ENCODE assay signal across 8 cellular contexts in genomic region chr10:42551582-42552187, GRCh38.
DNase-seq lines count a peak whose midpoint lies in the region; ATAC-seq and TF ChIP-seq lines count a peak whose summit lies in the region.

No MANE protein-coding gene starts in this region.

- ATAC-seq in GM18909 (IDR thresholded peaks at IDR 0.05; ENCODE audit: poor library complexity, unreplicated experiment) (no peak), GM18520 (IDR thresholded peaks at IDR 0.05; ENCODE audit: unreplicated experiment) (no peak)

- DNase-seq in SK-N-DZ (ENCODE audit: low spot score) (peak; percentile 57), fibroblast of lung (ENCODE audit: low read depth in 2 of 2) (peak; percentile 1 to 3), prostate gland (ENCODE audit: low spot score) (no peak), NCI-H1694 treated with DMSO at 0.1 percent for 48 hours (lab: John Stamatoyannopoulos, UW) (no peak), NCI-H345 treated with DMSO at 0.1 percent for 48 hours (lab: John Stamatoyannopoulos, UW; ENCODE audit: unreplicated experiment) (no peak)

- TF ChIP-seq CTCF in HEK293 (tag by site-specific recombination; IDR thresholded peaks at IDR 0.05) (no peak), fibroblast of lung (conservative IDR thresholded peaks at IDR 0.05 in 1 of 2, IDR thresholded peaks at IDR 0.05 in 1 of 2; ENCODE audit: low read depth in 1 of 2, low read length in 2 of 2) (no peak), prostate gland (IDR thresholded peaks at IDR 0.05) (no peak)

- H3K27ac ChIP-seq in HEK293 (ENCODE audit: extremely low read depth, low read depth, low read length) (peak overlapping the region; percentile 25; the same call in 1 of the 2 replicates), fibroblast of lung (ENCODE audit: insufficient read depth, low read length) (peak overlapping the region; percentile 72), prostate gland (peak overlapping the region in 1 of 2 donors; percentile 61)

- TF ChIP-seq POLR2A in prostate gland (IDR thresholded peaks at IDR 0.05), result no peak

- intact Hi-C loops in prostate gland (cut with DNase I), result loop anchor here (10.0 kb wide), 3 partner anchors 83 to 233 kb away; partner anchors contain the start of genes BMS1 and ZNF33B

- H3K4me2 ChIP-seq in fibroblast of lung (ENCODE audit: extremely low read depth, insufficient read depth, low read length), result peak overlapping the region; percentile 98

- H3K9ac ChIP-seq in fibroblast of lung (ENCODE audit: insufficient read depth, low read length), result peak overlapping the region; percentile 63

- POLR2A ChIA-PET in HEK293 (lab: Yijun Ruan, JAX), result no interaction called here

- peaks cover 4% of the 10 kb centered on the region for H3K79me2 ChIP-seq in fibroblast of lung (ENCODE audit: control insufficient read depth, insufficient read depth, low read length)

- H3K27me3 ChIP-seq in fibroblast of lung (ENCODE audit: control insufficient read depth, insufficient read depth, low read length) (no peaks in the 10 kb centered on the region), prostate gland (replicated peaks; ENCODE audit: insufficient read depth) (no peaks in the 10 kb centered on the region)

- peaks cover 0 to 27% of the 10 kb centered on the region in 2 experiments; a peak in 2 of 3 replicates for H3K36me3 ChIP-seq in HEK293 (ENCODE audit: control insufficient read depth in 2 of 2, insufficient read depth in 1 of 2, low read length in 2 of 2)
- H3K36me3 ChIP-seq in fibroblast of lung (ENCODE audit: control insufficient read depth, insufficient read depth, low read length), result no peaks in the 10 kb centered on the region
- H3K36me3 ChIP-seq in prostate gland, result no peaks in the 10 kb centered on the region

- no peaks in the 10 kb centered on the region for H3K9me3 ChIP-seq in HEK293 (ENCODE audit: control insufficient read depth, insufficient read depth, low read depth, low read length)
- H3K9me3 ChIP-seq in fibroblast of lung (ENCODE audit: control insufficient read depth, insufficient read depth, low read depth, low read length), result no peaks in the 10 kb centered on the region
- no peaks in the 10 kb centered on the region for H3K9me3 ChIP-seq in prostate gland

- WGBS in prostate gland, result 50% methylated on average over 24 of the region's 24 CpGs

- CTCF ChIA-PET in HEK293 (lab: Yijun Ruan, JAX), result no interaction called here

- H3K4me1 ChIP-seq in HEK293 (ENCODE audit: control insufficient read depth, insufficient read depth, low read length) (no peaks in the 10 kb centered on the region), fibroblast of lung (ENCODE audit: control insufficient read depth, extremely low read depth, insufficient read depth, low read length) (no peaks in the 10 kb centered on the region), prostate gland (replicated peaks) (peaks cover 4% of the 10 kb centered on the region)

- no peaks in the 10 kb centered on the region for H4K20me1 ChIP-seq in fibroblast of lung (ENCODE audit: control insufficient read depth, extremely low read depth, insufficient read depth, low read length)

- H3K4me3 ChIP-seq in HEK293 (ENCODE audit: low read depth, low read length), result peak overlapping the region; percentile 53
- H3K4me3 ChIP-seq in fibroblast of lung (replicated peaks in 1 of 4; ENCODE audit: control extremely low read depth in 1 of 4, insufficient read depth in 1 of 4, low read depth in 3 of 4, low read length in 4 of 4), result peak overlapping the region; percentile 81 to 96 (median 94)
- peak overlapping the region; percentile 62 to 68 for H3K4me3 ChIP-seq in prostate gland

- peak overlapping the region; percentile 99 for H2AFZ ChIP-seq in fibroblast of lung (ENCODE audit: low read length)

TF ChIP-seq in HEK293, 187 proteins besides CTCF, POLR2A, EP300 and RAD21:
- TF ChIP-seq ZNF140 (tag by site-specific recombination; IDR thresholded peaks at IDR 0.05), result peak; percentile 12; the same call in 1 of the 2 replicates
- TF ChIP-seq ZFP69B (tag by site-specific recombination; IDR thresholded peaks at IDR 0.05), result no peak
- 0 out of 2 replicates have a peak, but pooled peaks have one; percentile 39 for TF ChIP-seq ZNF335 (tag by site-specific recombination; conservative IDR thresholded peaks at IDR 0.05)

Comparison
In these comparisons a context has a peak if more than half of its experiments do, and no peak if none do; other contexts are left out.
1. DNase-seq: peak in SK-N-DZ (single experiment) and fibroblast of lung (2 of 2); none in prostate gland (single experiment), NCI-H1694 treated with DMSO at 0.1 percent for 48 hours (single experiment) and NCI-H345 treated with DMSO at 0.1 percent for 48 hours (single experiment).
2. Peak in every context shown above with its lines, with median percentiles within 50 percentile points of each other: H3K4me3 ChIP-seq.